Comparison of ENCODE assay signal across 1 cellular context in genomic region chr2:238684362-238685326, GRCh38.
TF ChIP-seq lines count a peak whose summit lies in the region.

No MANE protein-coding gene starts in this region.

TF ChIP-seq in A549, 52 proteins besides CTCF, POLR2A, EP300 and RAD21 (continued from another document):
- peak; percentile 88 to 94; a peak in 4 of 5 replicates for TF ChIP-seq JUN (IDR thresholded peaks at IDR 0.05)
- no peak for TF ChIP-seq REST (IDR thresholded peaks at IDR 0.05)
- no peak for TF ChIP-seq NFE2L2 (conservative IDR thresholded peaks at IDR 0.05; ENCODE audit: low read length)
- peak; percentile 94 for TF ChIP-seq FOSL2 (IDR thresholded peaks at IDR 0.05)
- peak; percentile 97 for TF ChIP-seq FOSL2 (CRISPR knock-in tag; IDR thresholded peaks at IDR 0.05)
- no peak for TF ChIP-seq TFCP2L1 (CRISPR knock-in tag; IDR thresholded peaks at IDR 0.05)
- TF ChIP-seq ESRRA (IDR thresholded peaks at IDR 0.05; ENCODE audit: borderline replicate concordance, low read length), result peak; percentile 70
